ENCODE assay signal across 13 cellular contexts in the genomic region with DNA sequence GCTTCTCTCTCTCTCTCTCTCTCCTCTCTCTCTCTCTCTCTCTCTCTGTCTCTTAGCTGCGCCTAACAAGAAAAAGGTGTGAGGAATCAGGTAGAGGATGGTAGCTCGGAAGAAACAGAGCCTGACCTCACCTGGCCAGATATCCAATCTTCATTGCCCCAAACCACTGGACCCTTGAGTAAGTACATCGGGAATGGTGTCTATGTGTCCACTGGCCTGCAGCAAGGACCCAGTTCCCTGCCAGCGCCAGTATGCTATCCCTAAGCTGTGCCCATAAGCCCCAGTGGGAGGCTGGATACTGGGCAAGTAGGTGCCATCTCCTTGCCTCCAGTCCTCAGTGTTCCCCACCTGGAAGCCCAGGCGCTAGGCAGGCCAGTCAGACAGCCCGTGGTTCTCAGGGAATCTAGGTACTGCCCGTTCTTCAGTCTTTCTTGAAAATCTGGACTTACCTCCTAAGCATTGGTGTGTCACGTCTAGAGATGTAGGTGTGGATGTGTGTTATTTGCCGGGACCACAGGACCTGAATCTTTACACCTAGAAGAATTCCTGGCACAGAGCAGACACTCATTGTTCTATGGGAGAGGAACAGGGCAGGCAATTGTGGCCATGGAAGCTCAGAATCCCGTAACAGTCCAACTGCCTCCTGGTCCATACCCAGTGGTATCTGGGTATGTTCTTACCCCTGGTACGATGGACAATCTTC. TPM values are rescaled to one million over a fixed set of nuclear protein-coding genes. Genes with fewer than 3 reads are reported as not detected.
"Had no signal": no experiment of that assay in that cellular context is flagged by ENCODE, and none has a peak within 500 bp of the region (broad histone marks: within the 10 kb centered on the region; RNA-seq: fewer than 3 reads in every experiment).

No MANE protein-coding gene starts in this region.

- DNase-seq: activated CD4-positive, alpha-beta T cell treated with anti-CD3 and anti-CD28 coated beads, Interleukin-2, amount 50 U/mL, for 4 hours; activated naive CD4-positive, alpha-beta T cell treated with Interleukin-2 at 50 U/mL for 16 hours; activated T-cell treated with anti-CD3 and anti-CD28 coated beads, Interleukin-2, amount 50 U/mL, for 48 hours; effector memory CD4-positive, alpha-beta T cell; kidney glomerular epithelial cell; stimulated activated CD4-positive, alpha-beta T cell treated with anti-CD3 and anti-CD28 coated beads, Interleukin-2, amount 100 ng/mL, for 48 hours had no signal

RNA-seq across cellular contexts. Expression of gene URAD, which starts 7.3 kb away (rescaled TPM):
- total RNA-seq: astrocyte; epithelial cell of proximal tubule; liver; myocyte; T-helper 2 cell treated with Interferon-gamma antibody and Interleukin-4, amounts not matched to agents 100 ng/mL and 5 ng/mL, for 36 hours; temporal lobe; ureter had no signal

RNA-seq across cellular contexts. Expression of gene CDX2, which starts 12.0 kb away (rescaled TPM):
- total RNA-seq: astrocyte; epithelial cell of proximal tubule; liver; myocyte; T-helper 2 cell treated with Interferon-gamma antibody and Interleukin-4, amounts not matched to agents 100 ng/mL and 5 ng/mL, for 36 hours; temporal lobe; ureter had no signal
